1 cellular context compared by ENCODE assay signal in genomic region chr11:72075756-72076155, GRCh38.
TF ChIP-seq lines count a peak whose summit lies in the region.

No MANE protein-coding gene starts in this region.

TF ChIP-seq in SK-N-SH treated with all-trans-retinoic acid at 6 μM for 48 hours, 23 proteins besides CTCF, POLR2A, EP300 and RAD21:
- TF ChIP-seq CSDC2 (CRISPR knock-in tag; IDR thresholded peaks at IDR 0.05) (no peak), BACH2 (CRISPR knock-in tag; IDR thresholded peaks at IDR 0.05; ENCODE audit: borderline replicate concordance) (no peak), ZFP30 (CRISPR knock-in tag; IDR thresholded peaks at IDR 0.05) (no peak), ZNF565 (CRISPR knock-in tag; conservative IDR thresholded peaks at IDR 0.05; ENCODE audit: low read depth) (no peak), ARNTL (CRISPR knock-in tag; IDR thresholded peaks at IDR 0.05; ENCODE audit: borderline replicate concordance, low read depth) (no peak), ZNF70 (CRISPR knock-in tag; IDR thresholded peaks at IDR 0.05) (no peak)
